Comparison of ENCODE assay signal across 21 cellular contexts in the genomic region with DNA sequence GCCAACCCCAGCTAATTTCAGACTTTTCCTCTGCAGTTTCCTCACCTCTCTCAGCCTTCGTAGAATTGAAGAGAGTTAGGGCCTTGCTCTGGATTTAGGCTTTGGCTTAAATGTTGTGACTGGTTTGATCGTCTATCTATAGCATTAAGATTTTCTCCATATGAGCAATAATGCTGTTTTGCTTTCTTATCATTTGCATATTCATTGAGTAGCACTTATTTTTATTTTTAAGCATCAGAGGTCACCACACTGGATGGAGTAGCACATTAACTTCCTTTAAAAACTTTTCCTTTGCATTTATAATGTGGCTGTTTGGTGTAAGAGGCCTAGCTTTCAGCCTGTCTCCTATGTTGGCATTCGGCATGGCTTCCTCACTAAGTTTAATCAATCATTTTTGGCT.
"Had no signal": no experiment of that assay in that cellular context is flagged by ENCODE, and none has a peak within 500 bp of the region (broad histone marks: within the 10 kb centered on the region; RNA-seq: fewer than 3 reads in every experiment).

No MANE protein-coding gene starts in this region.

- H3K4me1 ChIP-seq: parathyroid adenoma, prostate gland, thyroid gland had no signal

- H3K4me3 Mint-ChIP-seq: naive thymus-derived CD4-positive, alpha-beta T cell; nephron progenitor cell; stimulated activated effector memory CD8-positive, alpha-beta T cell treated with anti-CD3 and anti-CD28 coated beads, Interleukin-12 subunit alpha, Interleukin-12 subunit beta, amount 100 ng/mL, for 72 hours; type B pancreatic cell had no signal

- H3K4me1 Mint-ChIP-seq: nephron progenitor cell had no signal

- H3K9me3 Mint-ChIP-seq: naive thymus-derived CD4-positive, alpha-beta T cell; stimulated activated effector memory CD8-positive, alpha-beta T cell treated with anti-CD3 and anti-CD28 coated beads, Interleukin-12 subunit alpha, Interleukin-12 subunit beta, amount 100 ng/mL, for 72 hours; type B pancreatic cell had no signal

- H3K9me3 ChIP-seq: prostate gland, right lobe of liver, thyroid gland had no signal

- H3K27me3 Mint-ChIP-seq: naive thymus-derived CD4-positive, alpha-beta T cell; type B pancreatic cell had no signal

- ATAC-seq: left colon; left ventricle myocardium superior; naive thymus-derived CD4-positive, alpha-beta T cell; right lobe of liver; stimulated activated effector memory CD8-positive, alpha-beta T cell treated with anti-CD3 and anti-CD28 coated beads, Interleukin-12 subunit alpha, Interleukin-12 subunit beta, amount 100 ng/mL, for 72 hours had no signal

- DNase-seq: effector CD4-positive, alpha-beta T cell; foreskin melanocyte; head of caudate nucleus; hippocampal formation; left colon; left ventricle myocardium superior; mesendoderm; naive thymus-derived CD4-positive, alpha-beta T cell; nephron progenitor cell; retina; right lobe of liver; stimulated activated CD4-positive, alpha-beta T cell treated with anti-CD3 and anti-CD28 coated beads, Interleukin-4, amount 100 ng/mL, for 1 hour; stimulated activated CD8-positive, alpha-beta memory T cell treated with anti-CD3 and anti-CD28 coated beads, Interleukin-4, amount 100 ng/mL, for 48 hours; thyroid gland had no signal

- H3K9ac ChIP-seq: parathyroid adenoma had no signal

- H3K27me3 ChIP-seq: right lobe of liver, thyroid gland had no signal

- H3K4me3 ChIP-seq: lung, prostate gland, right lobe of liver, thyroid gland had no signal

- H3K27ac ChIP-seq: parathyroid adenoma, prostate gland, right lobe of liver, thyroid gland had no signal

- H3K27ac Mint-ChIP-seq: nephron progenitor cell; stimulated activated effector memory CD8-positive, alpha-beta T cell treated with anti-CD3 and anti-CD28 coated beads, Interleukin-12 subunit alpha, Interleukin-12 subunit beta, amount 100 ng/mL, for 72 hours; type B pancreatic cell had no signal

- H3K36me3 ChIP-seq: prostate gland had no signal

- H2AFZ ChIP-seq: parathyroid adenoma had no signal

- FAIRE-seq: colon, urothelium cell line had no signal
